In the genomic region with DNA sequence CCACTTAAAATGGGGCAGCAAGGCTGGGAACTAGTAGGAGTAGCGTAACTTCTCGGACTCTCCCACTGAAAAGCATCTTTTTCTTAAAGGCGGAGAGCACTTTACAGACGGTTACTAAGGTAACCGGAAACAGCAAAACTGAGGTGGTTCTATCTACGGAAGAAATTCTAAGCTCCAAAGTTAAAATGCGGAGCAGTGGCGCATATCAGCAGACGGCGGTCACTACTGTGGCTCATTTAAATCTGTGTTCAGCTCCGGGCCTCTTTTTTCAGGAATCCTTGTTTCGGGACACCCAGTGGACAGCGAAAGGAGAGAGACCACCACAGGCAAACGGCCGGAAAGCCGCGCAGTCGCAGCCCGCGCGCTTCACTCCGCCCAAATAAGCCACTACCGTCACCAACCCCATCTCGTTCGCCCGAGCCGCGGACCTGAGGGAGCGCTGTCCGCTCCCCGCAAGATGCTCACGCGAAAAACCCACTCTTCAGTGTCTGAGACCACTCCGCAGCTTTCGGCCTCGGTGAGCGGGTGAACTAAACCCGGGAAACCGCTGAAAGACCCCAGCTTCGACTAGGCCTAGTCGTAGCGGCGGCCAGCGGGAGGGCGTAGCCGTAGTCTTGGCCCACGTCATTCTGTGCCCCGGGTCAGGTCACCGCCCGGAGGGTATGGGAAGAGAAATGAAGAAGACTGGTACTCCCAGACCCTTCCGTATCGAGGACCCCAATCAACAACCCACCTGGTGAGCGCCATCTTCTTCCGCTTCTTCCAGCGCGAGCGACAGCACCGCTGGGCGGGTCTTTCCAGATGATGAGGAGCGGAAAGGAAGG, we compare ENCODE assay signal across 8 cellular contexts. TPM values are rescaled to one million over a fixed set of nuclear protein-coding genes. Genes with fewer than 3 reads are reported as not detected.
DNase-seq lines count a peak whose midpoint lies in the region; ATAC-seq and TF ChIP-seq lines count a peak whose summit lies in the region.

A gene (minus strand): TSS at position 776 of the 824 bp plus-strand sequence. CDS start 29 bp downstream, at position 747.

- peak within 1 kb of the TSS; percentile 96 to 100 (median 98) for H3K27ac Mint-ChIP-seq in nephron
- H3K27ac Mint-ChIP-seq in stimulated activated naive CD8-positive, alpha-beta T cell treated with anti-CD3 and anti-CD28 coated beads, Interleukin-15, Interleukin-2, amounts not matched to agents 100 ng/mL and 50 ng/mL, for 24 hours, result peak within 1 kb of the TSS; percentile 96

- peak in 2 of 3 experiments; percentile 19 to 25 for TF ChIP-seq CTCF in nephron (IDR thresholded peaks at IDR 0.05; ENCODE audit: unreplicated experiment in 3 of 3)

- ATAC-seq in GM21381 (IDR thresholded peaks at IDR 0.05; ENCODE audit: unreplicated experiment), result peak; percentile 95

- peak; percentile 98 for DNase-seq in DMS 273 (lab: John Stamatoyannopoulos, UW; ENCODE audit: unreplicated experiment)
- peak in 65 of 76 experiments; percentile 4 to 92 (median 84) for DNase-seq in HUDEP-2 (lab: John Stamatoyannopoulos, UW; ENCODE audit: unreplicated experiment in 76 of 76)
- peak; percentile 87 for DNase-seq in RPMI7951 (ENCODE audit: low read depth)
- DNase-seq in activated effector memory CD4-positive, alpha-beta T cell treated with Interleukin-2 at 50 U/mL for 16 hours, result peak; percentile 83
- DNase-seq in fibroblast of the conjunctiva (ENCODE audit: low read depth), result peak; percentile 22

- H3K4me3 Mint-ChIP-seq in nephron, result peak within 1 kb of the TSS; percentile 98 to 99 (median 99)
- H3K4me3 Mint-ChIP-seq in stimulated activated naive CD8-positive, alpha-beta T cell treated with anti-CD3 and anti-CD28 coated beads, Interleukin-15, Interleukin-2, amounts not matched to agents 100 ng/mL and 50 ng/mL, for 24 hours, result peak within 1 kb of the TSS; percentile 97

- H3K36me3 Mint-ChIP-seq in nephron (ENCODE audit: low read depth), result peaks cover 27% of the 10 kb centered on the region
- peaks cover 31% of the 10 kb centered on the region for H3K36me3 Mint-ChIP-seq in stimulated activated naive CD8-positive, alpha-beta T cell treated with anti-CD3 and anti-CD28 coated beads, Interleukin-15, Interleukin-2, amounts not matched to agents 100 ng/mL and 50 ng/mL, for 24 hours (ENCODE audit: low read depth)

- H3K9me3 Mint-ChIP-seq in nephron, result no peaks in the 10 kb centered on the region
- H3K9me3 Mint-ChIP-seq in stimulated activated naive CD8-positive, alpha-beta T cell treated with anti-CD3 and anti-CD28 coated beads, Interleukin-15, Interleukin-2, amounts not matched to agents 100 ng/mL and 50 ng/mL, for 24 hours, result no peaks in the 10 kb centered on the region

- peaks cover 21% of the 10 kb centered on the region for H3K4me1 Mint-ChIP-seq in nephron
- peaks cover 45% of the 10 kb centered on the region for H3K4me1 Mint-ChIP-seq in stimulated activated naive CD8-positive, alpha-beta T cell treated with anti-CD3 and anti-CD28 coated beads, Interleukin-15, Interleukin-2, amounts not matched to agents 100 ng/mL and 50 ng/mL, for 24 hours (ENCODE audit: low read depth)

- no peaks in the 10 kb centered on the region for H3K27me3 Mint-ChIP-seq in nephron (ENCODE audit: low read depth)
- H3K27me3 Mint-ChIP-seq in stimulated activated naive CD8-positive, alpha-beta T cell treated with anti-CD3 and anti-CD28 coated beads, Interleukin-15, Interleukin-2, amounts not matched to agents 100 ng/mL and 50 ng/mL, for 24 hours, result no peaks in the 10 kb centered on the region

RNA-seq across cellular contexts. Expression of the gene that starts here (rescaled TPM):
- 55.9 and 63.1 TPM in 2 replicates for total RNA-seq in RPMI7951 (2014; rRNA removed; shearing (Covaris generic))

Comparison
In these comparisons a context has a peak if more than half of its experiments do, and no peak if none do; other contexts are left out.
1. Peak in every context shown above with its lines: DNase-seq and ATAC-seq.
2. DNase-seq: peak in every context shown above with its lines; median percentile 98 in DMS 273; 87 in RPMI7951; 84 in HUDEP-2; 83 in activated effector memory CD4-positive, alpha-beta T cell treated with Interleukin-2 at 50 U/mL for 16 hours; 22 in fibroblast of the conjunctiva.